ENCODE assay signal across 39 cellular contexts in genomic region chr2:36657703-36658102, GRCh38. TPM values are rescaled to one million over a fixed set of nuclear protein-coding genes. Genes with fewer than 3 reads are reported as not detected.
"Had no signal": no experiment of that assay in that cellular context is flagged by ENCODE, and none has a peak within 500 bp of the region (broad histone marks: within the 10 kb centered on the region; RNA-seq: fewer than 3 reads in every experiment).

No MANE protein-coding gene starts in this region.

- H3K27ac Mint-ChIP-seq: activated B cell treated with CpG ODN at 0.5 μM for 24 hours; activated CD4-positive, alpha-beta memory T cell treated with anti-CD3 and anti-CD28 coated beads for 36 hours; activated CD4-positive, alpha-beta T cell treated with anti-CD3 and anti-CD28 coated beads for 36 hours; activated CD4-positive, alpha-beta T cell treated with anti-CD3 and anti-CD28 coated beads, Interleukin-2, amount 10 ng/mL, durations not matched to agents 24 days and 14 days; activated CD8-positive, alpha-beta memory T cell treated with anti-CD3 and anti-CD28 coated beads, Interleukin-2, amount 10 ng/mL, durations not matched to agents 7 days and 5 days; activated CD8-positive, alpha-beta T cell treated with anti-CD3 and anti-CD28 coated beads, Interleukin-2, amount 10 ng/mL, durations not matched to agents 7 days and 5 days; activated naive CD4-positive, alpha-beta T cell treated with anti-CD3 and anti-CD28 coated beads, Interleukin-2, amount 10 ng/mL, durations not matched to agents 7 days and 5 days; activated naive CD4-positive, alpha-beta T cell treated with anti-CD3 and anti-CD28 coated beads, Interleukin-2, amount 50 U/mL, for 72 hours; activated naive CD8-positive, alpha-beta T cell treated with anti-CD3 and anti-CD28 coated beads, Interleukin-2, amount 10 ng/mL, durations not matched to agents 7 days and 5 days; activated T-helper 1 cell treated with anti-CD3 and anti-CD28 coated beads, Interleukin-12 subunit alpha, Interleukin-12 subunit beta, Interleukin-2, Interleukin-4 antibody, amounts not matched to agents 30 ng/mL and 10 ng/mL and 1 ng/mL, durations not matched to agents 14 hours and 24 hours and 36 hours; brain; dendritic cell treated with granulocyte-macrophage colony-stimulating factor and Interleukin-4, amounts not matched to agents 40 ng/mL and 50 ng/mL, for 4 days; effector memory CD8-positive, alpha-beta T cell; T-helper 17 cell; T-helper 2 cell treated with Interferon-gamma antibody and Interleukin-4, amounts not matched to agents 5 μg/mL and 100 μg/mL, for 36 hours had no signal

- H3K4me1 ChIP-seq: ascending aorta, breast epithelium, colonic mucosa, foreskin keratinocyte had no signal

- H3K36me3 Mint-ChIP-seq: activated CD4-positive, alpha-beta memory T cell treated with anti-CD3 and anti-CD28 coated beads for 36 hours; activated CD8-positive, alpha-beta memory T cell treated with anti-CD3 and anti-CD28 coated beads, Interleukin-2, amount 10 ng/mL, durations not matched to agents 7 days and 5 days; activated naive CD4-positive, alpha-beta T cell treated with anti-CD3 and anti-CD28 coated beads, Interleukin-2, amount 10 ng/mL, durations not matched to agents 7 days and 5 days; activated naive CD4-positive, alpha-beta T cell treated with anti-CD3 and anti-CD28 coated beads, Interleukin-2, amount 50 U/mL, for 72 hours; activated naive CD8-positive, alpha-beta T cell treated with anti-CD3 and anti-CD28 coated beads, Interleukin-2, amount 10 ng/mL, durations not matched to agents 7 days and 5 days; brain had no signal

- H3K4me3 Mint-ChIP-seq: activated B cell treated with CpG ODN at 0.5 μM for 24 hours; activated CD4-positive, alpha-beta memory T cell treated with anti-CD3 and anti-CD28 coated beads for 36 hours; activated CD4-positive, alpha-beta T cell treated with anti-CD3 and anti-CD28 coated beads for 36 hours; activated CD4-positive, alpha-beta T cell treated with anti-CD3 and anti-CD28 coated beads, Interleukin-2, amount 10 ng/mL, durations not matched to agents 24 days and 14 days; activated CD8-positive, alpha-beta memory T cell treated with anti-CD3 and anti-CD28 coated beads, Interleukin-2, amount 10 ng/mL, durations not matched to agents 7 days and 5 days; activated CD8-positive, alpha-beta T cell treated with anti-CD3 and anti-CD28 coated beads, Interleukin-2, amount 10 ng/mL, durations not matched to agents 7 days and 5 days; activated naive CD4-positive, alpha-beta T cell treated with anti-CD3 and anti-CD28 coated beads, Interleukin-2, amount 10 ng/mL, durations not matched to agents 7 days and 5 days; activated naive CD8-positive, alpha-beta T cell treated with anti-CD3 and anti-CD28 coated beads, Interleukin-2, amount 10 ng/mL, durations not matched to agents 7 days and 5 days; activated T-helper 1 cell treated with anti-CD3 and anti-CD28 coated beads, Interleukin-12 subunit alpha, Interleukin-12 subunit beta, Interleukin-2, Interleukin-4 antibody, amounts not matched to agents 30 ng/mL and 10 ng/mL and 1 ng/mL, durations not matched to agents 14 hours and 24 hours and 36 hours; brain; dendritic cell treated with granulocyte-macrophage colony-stimulating factor and Interleukin-4, amounts not matched to agents 40 ng/mL and 50 ng/mL, for 4 days; effector memory CD8-positive, alpha-beta T cell; T-helper 17 cell; T-helper 2 cell treated with Interferon-gamma antibody and Interleukin-4, amounts not matched to agents 5 μg/mL and 100 μg/mL, for 36 hours had no signal

- ATAC-seq: activated CD4-positive, alpha-beta T cell treated with anti-CD3 and anti-CD28 coated beads for 36 hours; activated CD4-positive, CD25-positive, alpha-beta regulatory T cell treated with anti-CD3 and anti-CD28 coated beads, Interleukin-2, amount 50 U/mL, for 24 hours; activated CD8-positive, alpha-beta memory T cell treated with anti-CD3 and anti-CD28 coated beads, Interleukin-2, amount 10 ng/mL, durations not matched to agents 7 days and 5 days; activated CD8-positive, alpha-beta T cell treated with anti-CD3 and anti-CD28 coated beads, Interleukin-2, amount 10 ng/mL, durations not matched to agents 7 days and 5 days; activated naive CD4-positive, alpha-beta T cell treated with anti-CD3 and anti-CD28 coated beads, Interleukin-2, amount 50 U/mL, for 72 hours; effector memory CD8-positive, alpha-beta T cell; foreskin keratinocyte; gastroesophageal sphincter; heart right ventricle; T-helper 17 cell had no signal

- H3K27me3 ChIP-seq: ascending aorta, breast epithelium, cardiac muscle cell, colonic mucosa, dorsolateral prefrontal cortex, esophagus muscularis mucosa, foreskin keratinocyte, gastroesophageal sphincter, heart right ventricle had no signal

- H3K9me3 Mint-ChIP-seq: activated B cell treated with CpG ODN at 0.5 μM for 24 hours; activated CD4-positive, alpha-beta memory T cell treated with anti-CD3 and anti-CD28 coated beads for 36 hours; activated CD4-positive, alpha-beta T cell treated with anti-CD3 and anti-CD28 coated beads, Interleukin-2, amount 10 ng/mL, durations not matched to agents 24 days and 14 days; activated naive CD4-positive, alpha-beta T cell treated with anti-CD3 and anti-CD28 coated beads, Interleukin-2, amount 10 ng/mL, durations not matched to agents 7 days and 5 days; activated naive CD4-positive, alpha-beta T cell treated with anti-CD3 and anti-CD28 coated beads, Interleukin-2, amount 50 U/mL, for 72 hours; activated naive CD8-positive, alpha-beta T cell treated with anti-CD3 and anti-CD28 coated beads, Interleukin-2, amount 10 ng/mL, durations not matched to agents 7 days and 5 days; activated T-helper 1 cell treated with anti-CD3 and anti-CD28 coated beads, Interleukin-12 subunit alpha, Interleukin-12 subunit beta, Interleukin-2, Interleukin-4 antibody, amounts not matched to agents 30 ng/mL and 10 ng/mL and 1 ng/mL, durations not matched to agents 14 hours and 24 hours and 36 hours; dendritic cell treated with granulocyte-macrophage colony-stimulating factor and Interleukin-4, amounts not matched to agents 40 ng/mL and 50 ng/mL, for 4 days; effector memory CD8-positive, alpha-beta T cell; T-helper 2 cell treated with Interferon-gamma antibody and Interleukin-4, amounts not matched to agents 5 μg/mL and 100 μg/mL, for 36 hours had no signal

- H3K4me3 ChIP-seq: ascending aorta, breast epithelium, cardiac muscle cell, colonic mucosa, dorsolateral prefrontal cortex, esophagus muscularis mucosa, gastroesophageal sphincter, heart right ventricle had no signal

- H3K4me1 Mint-ChIP-seq: activated B cell treated with CpG ODN at 0.5 μM for 24 hours; activated CD4-positive, alpha-beta T cell treated with anti-CD3 and anti-CD28 coated beads for 36 hours; activated CD4-positive, alpha-beta T cell treated with anti-CD3 and anti-CD28 coated beads, Interleukin-2, amount 10 ng/mL, durations not matched to agents 24 days and 14 days; activated CD8-positive, alpha-beta memory T cell treated with anti-CD3 and anti-CD28 coated beads, Interleukin-2, amount 10 ng/mL, durations not matched to agents 7 days and 5 days; activated naive CD4-positive, alpha-beta T cell treated with anti-CD3 and anti-CD28 coated beads, Interleukin-2, amount 10 ng/mL, durations not matched to agents 7 days and 5 days; activated naive CD8-positive, alpha-beta T cell treated with anti-CD3 and anti-CD28 coated beads, Interleukin-2, amount 10 ng/mL, durations not matched to agents 7 days and 5 days; brain; T-helper 17 cell had no signal

- H3K9me3 ChIP-seq: ascending aorta, breast epithelium, colonic mucosa, esophagus muscularis mucosa, gastroesophageal sphincter, heart right ventricle had no signal

- H3K36me3 ChIP-seq: ascending aorta, breast epithelium, cardiac muscle cell, colonic mucosa, esophagus muscularis mucosa, gastroesophageal sphincter, heart right ventricle, WERI-Rb-1 had no signal

- H3K27me3 Mint-ChIP-seq: activated CD4-positive, alpha-beta memory T cell treated with anti-CD3 and anti-CD28 coated beads for 36 hours; activated naive CD8-positive, alpha-beta T cell treated with anti-CD3 and anti-CD28 coated beads, Interleukin-2, amount 10 ng/mL, durations not matched to agents 7 days and 5 days; dendritic cell treated with granulocyte-macrophage colony-stimulating factor and Interleukin-4, amounts not matched to agents 40 ng/mL and 50 ng/mL, for 4 days; effector memory CD8-positive, alpha-beta T cell; T-helper 17 cell had no signal

- H3K27ac ChIP-seq: ascending aorta, breast epithelium, cardiac muscle cell, colonic mucosa, dorsolateral prefrontal cortex, esophagus muscularis mucosa, foreskin keratinocyte, gastroesophageal sphincter, heart right ventricle, WERI-Rb-1 had no signal

- DNase-seq: activated B cell treated with CpG ODN at 0.5 μM for 24 hours; activated CD4-positive, alpha-beta memory T cell treated with anti-CD3 and anti-CD28 coated beads for 36 hours; activated CD4-positive, alpha-beta T cell treated with anti-CD3 and anti-CD28 coated beads for 36 hours; activated CD4-positive, alpha-beta T cell treated with anti-CD3 and anti-CD28 coated beads, Interleukin-2, amount 10 ng/mL, durations not matched to agents 24 days and 14 days; activated CD8-positive, alpha-beta memory T cell treated with anti-CD3 and anti-CD28 coated beads, Interleukin-2, amount 10 ng/mL, durations not matched to agents 7 days and 5 days; activated CD8-positive, alpha-beta memory T cell treated with anti-CD3 and anti-CD28 coated beads, Interleukin-2, amount 50 U/mL, for 4 hours; activated CD8-positive, alpha-beta T cell treated with anti-CD3 and anti-CD28 coated beads, Interleukin-2, amount 10 ng/mL, durations not matched to agents 7 days and 5 days; activated gamma-delta T cell; activated naive CD4-positive, alpha-beta T cell; activated naive CD4-positive, alpha-beta T cell treated with anti-CD3 and anti-CD28 coated beads, Interleukin-2, amount 10 ng/mL, durations not matched to agents 7 days and 5 days; activated naive CD8-positive, alpha-beta T cell treated with anti-CD3 and anti-CD28 coated beads, Interleukin-2, amount 10 ng/mL, durations not matched to agents 7 days and 5 days; activated T-cell treated with anti-CD3 and anti-CD28 coated beads, Interleukin-2, amount 50 U/mL, for 1 hour; activated T-cell treated with anti-CD3 and anti-CD28 coated beads, Interleukin-2, amount 50 U/mL, for 48 hours; central memory CD4-positive, alpha-beta T cell; cerebellar nuclear complex; colonic mucosa; dorsolateral prefrontal cortex; effector CD4-positive, alpha-beta T cell; effector memory CD8-positive, alpha-beta T cell; erythroblast; foreskin keratinocyte; heart right ventricle; T-helper 1 cell; T-helper 17 cell; T1000; WERI-Rb-1 had no signal

RNA-seq across cellular contexts. Expression of gene VIT, which starts 38.8 kb away (rescaled TPM):
- total RNA-seq: activated B cell treated with CpG ODN at 0.5 μM for 24 hours; activated CD4-positive, alpha-beta memory T cell treated with anti-CD3 and anti-CD28 coated beads for 36 hours; activated CD4-positive, alpha-beta T cell treated with anti-CD3 and anti-CD28 coated beads for 36 hours; activated CD4-positive, alpha-beta T cell treated with anti-CD3 and anti-CD28 coated beads, Interleukin-2, amount 10 ng/mL, durations not matched to agents 24 days and 14 days; activated CD8-positive, alpha-beta memory T cell treated with anti-CD3 and anti-CD28 coated beads for 36 hours; activated CD8-positive, alpha-beta memory T cell treated with anti-CD3 and anti-CD28 coated beads, Interleukin-2, amount 10 ng/mL, durations not matched to agents 7 days and 5 days; activated CD8-positive, alpha-beta T cell treated with anti-CD3 and anti-CD28 coated beads, Interleukin-2, amount 10 ng/mL, durations not matched to agents 7 days and 5 days; activated naive CD4-positive, alpha-beta T cell treated with anti-CD3 and anti-CD28 coated beads, Interleukin-2, amount 50 U/mL, for 72 hours; activated naive CD8-positive, alpha-beta T cell treated with anti-CD3 and anti-CD28 coated beads, Interleukin-2, amount 10 ng/mL, durations not matched to agents 7 days and 5 days; activated T-helper 1 cell treated with anti-CD3 and anti-CD28 coated beads, Interleukin-12 subunit alpha, Interleukin-12 subunit beta, Interleukin-2, Interleukin-4 antibody, amounts not matched to agents 30 ng/mL and 10 ng/mL and 1 ng/mL, durations not matched to agents 14 hours and 24 hours and 36 hours; cardiac muscle cell; foreskin keratinocyte; glomerular endothelial cell; T-helper 17 cell had no signal
- polyA plus RNA-seq: cardiac muscle cell, foreskin keratinocyte had no signal
